8 cellular contexts compared by ENCODE assay signal in the genomic region with DNA sequence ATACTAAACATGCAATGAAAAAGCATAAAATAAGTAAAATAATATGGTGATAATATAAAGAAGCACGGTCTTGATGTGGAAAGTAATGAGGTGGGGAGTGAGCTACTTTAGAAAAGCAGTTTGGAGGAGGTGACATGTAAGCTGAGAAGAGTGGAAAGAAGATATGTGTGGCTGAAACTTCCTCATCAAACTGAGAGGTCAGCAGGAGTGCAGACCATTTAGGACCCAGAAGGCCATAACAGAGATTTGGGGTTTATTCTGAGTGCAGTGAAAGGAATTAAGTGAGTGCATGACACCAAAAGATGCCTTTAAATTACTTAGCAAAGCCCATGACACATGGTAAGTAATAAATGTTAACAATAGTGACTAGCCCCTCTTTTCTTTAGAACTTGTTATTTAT. TPM values are rescaled to one million over a fixed set of nuclear protein-coding genes. Genes with fewer than 3 reads are reported as not detected.
DNase-seq lines count a peak whose midpoint lies in the region; ATAC-seq, FAIRE-seq and TF ChIP-seq lines count a peak whose summit lies in the region.

No MANE protein-coding gene starts in this region.

- H3K4me1 ChIP-seq in right cardiac atrium (ENCODE audit: control insufficient read depth, insufficient read depth, low read length) (peaks cover 6% of the 10 kb centered on the region), psoas muscle (peaks cover 13% of the 10 kb centered on the region)

- H3K27me3 ChIP-seq in right cardiac atrium (ENCODE audit: control insufficient read depth, insufficient read depth) (no peaks in the 10 kb centered on the region), brain microvascular endothelial cell (replicated peaks) (no peaks in the 10 kb centered on the region), psoas muscle (ENCODE audit: insufficient read depth in 3 of 3, low read length in 2 of 3) (no peaks in the 10 kb centered on the region)

- H3K27ac ChIP-seq in right cardiac atrium (ENCODE audit: low read length) (no peak overlapping the region), brain microvascular endothelial cell (no peak overlapping the region), psoas muscle (no peak overlapping the region)

- TF ChIP-seq CTCF in brain microvascular endothelial cell (IDR thresholded peaks at IDR 0.05; ENCODE audit: low read depth, low read length, missing control alignments) (no peak), psoas muscle (IDR thresholded peaks at IDR 0.05) (no peak)

- in situ Hi-C loops in brain microvascular endothelial cell (cut with HindIII; ENCODE audit: low pct_ligation_motif_present, low sequenced_read_pairs), result no loop called here

- H3K36me3 ChIP-seq in brain microvascular endothelial cell (replicated peaks) (no peaks in the 10 kb centered on the region), psoas muscle (ENCODE audit: insufficient read depth in 1 of 2, low read depth in 1 of 2) (no peaks in the 10 kb centered on the region)

- H3K9me3 ChIP-seq in right cardiac atrium (ENCODE audit: control insufficient read depth, low read length) (no peaks in the 10 kb centered on the region), psoas muscle (no peaks in the 10 kb centered on the region)

- WGBS in right cardiac atrium, result 84% methylated on average over 1 of the region's 1 CpG
- WGBS in psoas muscle, 3 donors, result 35 to 42% (median 39%) methylated on average over 1 of the region's 1 CpG

- no peak for TF ChIP-seq POLR2A in H54 (IDR thresholded peaks at IDR 0.05; ENCODE audit: low read depth, low read length)

- H3K4me3 ChIP-seq in right cardiac atrium (ENCODE audit: low read length), result peak overlapping the region; percentile 13
- peak overlapping the region; percentile 77 for H3K4me3 ChIP-seq in brain microvascular endothelial cell (ENCODE audit: low read depth, low read length)
- peak overlapping the region; percentile 96 for H3K4me3 ChIP-seq in psoas muscle

- DNase-seq in right cardiac atrium (no peak), Right ventricle myocardium superior (no peak), brain microvascular endothelial cell (no peak), psoas muscle (no peak), H54 (ENCODE audit: insufficient read length, low spot score) (no peak), globus pallidus (ENCODE audit: low spot score) (no peak), NCI-H2107 treated with DMSO at 0.1 percent for 48 hours (lab: John Stamatoyannopoulos, UW; ENCODE audit: unreplicated experiment) (no peak)

- no peak for ATAC-seq in right cardiac atrium
- no peak for ATAC-seq in Right ventricle myocardium superior (ENCODE audit: poor library complexity)
- peak; percentile 66 for ATAC-seq in HG03442 (IDR thresholded peaks at IDR 0.05; ENCODE audit: unreplicated experiment)
- ATAC-seq in psoas muscle, result no peak

- intact Hi-C loops in right cardiac atrium (cut with DNase I), result no loop called here
- intact Hi-C loops in Right ventricle myocardium superior (cut with DNase I), result no loop called here
- intact Hi-C loops in psoas muscle (cut with DNase I), result no loop called here

- FAIRE-seq in H54 (lab: Jason Lieb, UNC), result no peak

RNA-seq across cellular contexts. Expression of gene TMEM182, which starts 24.4 kb away (rescaled TPM):
- total RNA-seq in right cardiac atrium, result 100 to 1,000 TPM; 106 to 206 (median 182) TPM
- polyA plus RNA-seq in right cardiac atrium, result 92.7 TPM
- 187 TPM for total RNA-seq in Right ventricle myocardium superior
- total RNA-seq in psoas muscle, result 100 to 1,000 TPM in 1 of 4 donors, 10 to 100 TPM in 3; 25.8 to 100 (median 33.6) TPM
- 10 to 100 TPM in 1 of 3 donors, 1 to 10 TPM in 2; 3.3 to 16.8 (median 8.9) TPM for polyA plus RNA-seq in psoas muscle

Comparison
In these comparisons a context has a peak if more than half of its experiments do, and no peak if none do; other contexts are left out.
1. H3K4me3 ChIP-seq: peak in every context shown above with its lines; median percentile 96 in psoas muscle; 77 in brain microvascular endothelial cell; 13 in right cardiac atrium.